16 cellular contexts compared by ENCODE assay signal in genomic region chr12:44295958-44296623, GRCh38.
A peak's percentile ranks its signal among the peaks of the same experiment; 100 is the strongest.
DNase-seq lines count a peak whose midpoint lies in the region; ATAC-seq and TF ChIP-seq lines count a peak whose summit lies in the region.
"Had no signal": no experiment of that assay in that cellular context is flagged by ENCODE, and none has a peak within 500 bp of the region (broad histone marks: within the 10 kb centered on the region; RNA-seq: fewer than 3 reads in every experiment).

No MANE protein-coding gene starts in this region.

- TF ChIP-seq EP300 in transverse colon (IDR thresholded peaks at IDR 0.05; ENCODE audit: low read depth): no peak

- no peak for ATAC-seq in memory B cell (ENCODE audit: low read depth)

- H3F3A ChIP-seq in PC-9 (ENCODE audit: insufficient read depth, low read depth): no peaks in the 10 kb centered on the region

- no peak for DNase-seq in Peyer's patch
- DNase-seq in hepatocyte (ENCODE audit: low spot score): no peak
- no peak for DNase-seq in memory B cell (ENCODE audit: low spot score in 2 of 2)
- no peak for DNase-seq in transverse colon
- no peak for DNase-seq in activated naive CD4-positive, alpha-beta T cell (lab: John Stamatoyannopoulos, UW)
- DNase-seq in RKO (ENCODE audit: low spot score): no peak
- DNase-seq in PC-9: no peak
- DNase-seq: 8988T; AML-193; CD8-positive, alpha-beta memory T cell; DMS53; GF-D8; GOT3; H9 had no signal

- H3K27me3 ChIP-seq in Peyer's patch (no peaks in the 10 kb centered on the region), hepatocyte (no peaks in the 10 kb centered on the region), transverse colon (no peaks in the 10 kb centered on the region), PC-9 (ENCODE audit: insufficient read depth, low read depth) (no peaks in the 10 kb centered on the region)
- H3K27me3 ChIP-seq: BLaER1 had no signal

- no peak overlapping the region for H3K4me2 ChIP-seq in hepatocyte
- no peak overlapping the region for H3K4me2 ChIP-seq in PC-9
- H3K4me2 ChIP-seq: BLaER1 had no signal

- H3K9me3 ChIP-seq in Peyer's patch (peaks cover 0 to 5% (median 0%) of the 10 kb centered on the region in 4 donors), hepatocyte (ENCODE audit: low read depth) (no peaks in the 10 kb centered on the region), transverse colon (peaks cover 6% of the 10 kb centered on the region in 2 donors), PC-9 (ENCODE audit: insufficient read depth, low read depth) (no peaks in the 10 kb centered on the region)

- H3K9me2 ChIP-seq in hepatocyte (replicated peaks; ENCODE audit: insufficient read depth) (no peaks in the 10 kb centered on the region), PC-9 (ENCODE audit: insufficient read depth) (no peaks in the 10 kb centered on the region)

- in situ Hi-C loops in transverse colon (cut with MboI; ENCODE audit: low pct_ligation_motif_present in 1 of 4, low pct_unique_long_range_greater_than_20kb in 1 of 4, low sequenced_read_pairs in 3 of 4): no loop called here

- TF ChIP-seq CTCF in Peyer's patch (IDR thresholded peaks at IDR 0.05): no peak
- no peak for TF ChIP-seq CTCF in hepatocyte (IDR thresholded peaks at IDR 0.05; ENCODE audit: poor library complexity)
- TF ChIP-seq CTCF in transverse colon (IDR thresholded peaks at IDR 0.05): no peak
- TF ChIP-seq CTCF in PC-9 (conservative IDR thresholded peaks at IDR 0.05): no peak

- TF ChIP-seq POLR2A in Peyer's patch (IDR thresholded peaks at IDR 0.05): no peak
- TF ChIP-seq POLR2A in transverse colon (IDR thresholded peaks at IDR 0.05): no peak

- H3K4me1 Mint-ChIP-seq in memory B cell: peaks cover 16% of the 10 kb centered on the region
- H3K4me1 Mint-ChIP-seq: CD8-positive, alpha-beta memory T cell had no signal

- no peaks in the 10 kb centered on the region for H3K27me3 Mint-ChIP-seq in memory B cell
- H3K27me3 Mint-ChIP-seq: CD8-positive, alpha-beta memory T cell; IgD-negative memory B cell had no signal

- H3K79me2 ChIP-seq in hepatocyte (no peaks in the 10 kb centered on the region), PC-9 (ENCODE audit: low read depth) (no peaks in the 10 kb centered on the region)

- no peak overlapping the region for H2AFZ ChIP-seq in hepatocyte
- H2AFZ ChIP-seq in PC-9: no peak overlapping the region

- H3K9me3 Mint-ChIP-seq in memory B cell: peaks cover 5% of the 10 kb centered on the region
- H3K9me3 Mint-ChIP-seq: H9 had no signal

- CTCF ChIA-PET in PC-9 (lab: Charles Lee): interaction anchor here (0.5 kb wide), 1 partner anchor 735 kb away, joined by 3 read pairs; no protein-coding TSS in a partner anchor

- no peaks in the 10 kb centered on the region for H4K20me1 ChIP-seq in hepatocyte (ENCODE audit: insufficient read depth, poor library complexity, severe bottlenecking)
- H4K20me1 ChIP-seq in PC-9 (ENCODE audit: insufficient read depth): no peaks in the 10 kb centered on the region
- H4K20me1 ChIP-seq: BLaER1 had no signal

- POLR2A ChIA-PET in PC-9 (lab: Charles Lee; ENCODE audit: unreplicated experiment): no interaction called here

- intact Hi-C loops in transverse colon (cut with DNase I; ENCODE audit: low total_unique reads) (no loop called here), PC-9 (cut with micrococcal nuclease; ENCODE audit: unreplicated experiment) (no loop called here)

- H3K36me3 Mint-ChIP-seq in memory B cell: peaks cover 9% of the 10 kb centered on the region

- BruUV-seq in PC-9 (replicated peaks; lab: Mats Ljungman, UMichigan): no TSS peak

- 95% methylated on average over 4 of the region's 4 CpGs for WGBS in hepatocyte (ENCODE audit: low lambda C conversion rate, missing lambda C conversion rate)
- 70 to 94% methylated on average over 2 to 4 of the region's 4 CpGs for WGBS in transverse colon (ENCODE audit: low coverage in 1 of 2), 2 donors

- H3K27ac Mint-ChIP-seq in memory B cell: no peak overlapping the region
- H3K27ac Mint-ChIP-seq: CD8-positive, alpha-beta memory T cell had no signal

- peak overlapping the region; percentile 1 for H3K4me3 Mint-ChIP-seq in memory B cell
- H3K4me3 Mint-ChIP-seq: CD8-positive, alpha-beta memory T cell; H9 had no signal

- no peak overlapping the region for H3K4me3 ChIP-seq in Peyer's patch
- no peak overlapping the region for H3K4me3 ChIP-seq in hepatocyte
- H3K4me3 ChIP-seq in transverse colon: no peak overlapping the region
- no peak overlapping the region for H3K4me3 ChIP-seq in PC-9
- H3K4me3 ChIP-seq: BLaER1 had no signal

- H3K36me3 ChIP-seq in Peyer's patch (no peaks in the 10 kb centered on the region), hepatocyte (replicated peaks; ENCODE audit: insufficient read depth, low read depth) (no peaks in the 10 kb centered on the region), transverse colon (no peaks in the 10 kb centered on the region), PC-9 (ENCODE audit: low read depth) (no peaks in the 10 kb centered on the region)
- H3K36me3 ChIP-seq: BLaER1 had no signal

- H3K27ac ChIP-seq in Peyer's patch (peak overlapping the region in 3 of 4 donors; percentile 47 to 83 (median 80)), hepatocyte (peak overlapping the region; percentile 94), transverse colon (peak overlapping the region in 3 of 4 donors; percentile 27 to 67 (median 41)), PC-9 (no peak overlapping the region)
- H3K27ac ChIP-seq: BLaER1 had no signal

- peaks cover 0 to 6% (median 0%) of the 10 kb centered on the region in 4 donors for H3K4me1 ChIP-seq in Peyer's patch
- H3K4me1 ChIP-seq in hepatocyte (ENCODE audit: insufficient read depth): peaks cover 19% of the 10 kb centered on the region
- peaks cover 0 to 3% (median 2%) of the 10 kb centered on the region in 4 donors for H3K4me1 ChIP-seq in transverse colon
- H3K4me1 ChIP-seq in PC-9 (replicated peaks; ENCODE audit: insufficient read depth): no peaks in the 10 kb centered on the region
- H3K4me1 ChIP-seq: BLaER1 had no signal
